8 cellular contexts compared by ENCODE assay signal in genomic region chr22:22357024-22357868, GRCh38.
DNase-seq lines count a peak whose midpoint lies in the region; ATAC-seq and TF ChIP-seq lines count a peak whose summit lies in the region.

No MANE protein-coding gene starts in this region.

- no peak for ATAC-seq in HG02571 (IDR thresholded peaks at IDR 0.05; ENCODE audit: unreplicated experiment)

- H3K9me2 ChIP-seq in hepatocyte (replicated peaks; ENCODE audit: insufficient read depth) = no peaks in the 10 kb centered on the region

- 26% methylated on average over 13 of the region's 14 CpGs for WGBS in hepatocyte (ENCODE audit: low lambda C conversion rate, missing lambda C conversion rate)
- 21% methylated on average over 14 of the region's 14 CpGs for WGBS in smooth muscle cell (ENCODE audit: low lambda C conversion rate)

- no peaks in the 10 kb centered on the region for H3K79me2 ChIP-seq in hepatocyte
- H3K79me2 ChIP-seq in smooth muscle cell (ENCODE audit: low read depth) = no peaks in the 10 kb centered on the region

- H3K9me3 ChIP-seq in hepatocyte (ENCODE audit: low read depth) (no peaks in the 10 kb centered on the region), smooth muscle cell (replicated peaks; ENCODE audit: low read depth) (no peaks in the 10 kb centered on the region)

- no peaks in the 10 kb centered on the region for H3K4me1 ChIP-seq in hepatocyte (ENCODE audit: insufficient read depth)
- no peaks in the 10 kb centered on the region for H3K4me1 ChIP-seq in smooth muscle cell (ENCODE audit: low read depth)

- H3K27ac ChIP-seq in hepatocyte = no peak overlapping the region
- H3K27ac ChIP-seq in smooth muscle cell (ENCODE audit: low read depth) = no peak overlapping the region

- H3F3A ChIP-seq in smooth muscle cell (ENCODE audit: low read depth) = no peaks in the 10 kb centered on the region

- H4K20me1 ChIP-seq in hepatocyte (ENCODE audit: insufficient read depth, poor library complexity, severe bottlenecking) = no peaks in the 10 kb centered on the region
- H4K20me1 ChIP-seq in smooth muscle cell (ENCODE audit: low read depth) = no peaks in the 10 kb centered on the region

- no peak overlapping the region for H3K4me3 ChIP-seq in hepatocyte
- no peak overlapping the region for H3K4me3 ChIP-seq in smooth muscle cell

- peaks cover 16% of the 10 kb centered on the region for H3K27me3 ChIP-seq in hepatocyte
- H3K27me3 ChIP-seq in smooth muscle cell (ENCODE audit: low read depth) = peaks cover 41% of the 10 kb centered on the region

- peak; percentile 63 for TF ChIP-seq CTCF in hepatocyte (IDR thresholded peaks at IDR 0.05; ENCODE audit: poor library complexity)
- peak; percentile 58 for TF ChIP-seq CTCF in smooth muscle cell (IDR thresholded peaks at IDR 0.05; ENCODE audit: borderline replicate concordance, insufficient read depth, poor library complexity, severe bottlenecking)

- peak overlapping the region; percentile 35 for H3K4me2 ChIP-seq in hepatocyte
- no peak overlapping the region for H3K4me2 ChIP-seq in smooth muscle cell

- H3K36me3 ChIP-seq in hepatocyte (replicated peaks; ENCODE audit: insufficient read depth, low read depth) = no peaks in the 10 kb centered on the region
- H3K36me3 ChIP-seq in smooth muscle cell (ENCODE audit: low read depth) = no peaks in the 10 kb centered on the region

- CTCF ChIA-PET in HEK293T (lab: Yijun Ruan, JAX) = interaction anchor here (0.7 to 1.1 kb wide), 4 partner anchors 9 to 73 kb away, joined by 3 to 5 read pairs (median 4); no protein-coding TSS in a partner anchor

- POLR2A ChIA-PET in HEK293T (lab: Yijun Ruan, JAX) = interaction anchor here (0.6 kb wide), 1 partner anchor 65 kb away, joined by 3 read pairs; no protein-coding TSS in a partner anchor

- no peak overlapping the region for H2AFZ ChIP-seq in hepatocyte
- no peak overlapping the region for H2AFZ ChIP-seq in smooth muscle cell (ENCODE audit: low read depth)

- H3K9ac ChIP-seq in smooth muscle cell (ENCODE audit: low read depth) = no peak overlapping the region

- DNase-seq in ELF-1 (ENCODE audit: low read depth, low spot score) (peak; percentile 86), HEK293T (ENCODE audit: extremely low spot score) (peak; percentile 94), NCI-H1436 treated with DMSO at 0.1 percent for 48 hours (lab: John Stamatoyannopoulos, UW) (peak; percentile 18), T follicular helper cell (ENCODE audit: low read depth) (peak; percentile 48), amniotic epithelial cell (ENCODE audit: low read depth) (peak; percentile 46), hepatocyte (ENCODE audit: low spot score) (peak; percentile 91), smooth muscle cell (lab: John Stamatoyannopoulos, UW; ENCODE audit: unreplicated experiment) (no peak)

TF ChIP-seq in HEK293T, 16 proteins besides CTCF, POLR2A, EP300 and RAD21:
- TF ChIP-seq SP1 (IDR thresholded peaks at IDR 0.05) = no peak
- TF ChIP-seq NFRKB (IDR thresholded peaks at IDR 0.05) = no peak
- TF ChIP-seq CTBP1 (IDR thresholded peaks at IDR 0.05; ENCODE audit: borderline replicate concordance) = no peak
- TF ChIP-seq BHLHE40 (IDR thresholded peaks at IDR 0.05; ENCODE audit: borderline replicate concordance) = no peak
